ENCODE assay signal across 1 cellular context in genomic region chr11:17276236-17277023, GRCh38.
TF ChIP-seq lines count a peak whose summit lies in the region.

Gene NUCB2, plus strand, starts transcription at chr11:17276739. Its CDS starts 18,585 bp downstream, at chr11:17295324.

TF ChIP-seq in HepG2, 621 proteins besides CTCF, POLR2A, EP300 and RAD21 (continued from another document and continues in another):
- no peak for TF ChIP-seq ZNF512B (CRISPR knock-in tag; IDR thresholded peaks at IDR 0.05; ENCODE audit: borderline replicate concordance)
- TF ChIP-seq MLLT10 (CRISPR knock-in tag; IDR thresholded peaks at IDR 0.05), result no peak
- TF ChIP-seq ZNF562 (CRISPR knock-in tag; IDR thresholded peaks at IDR 0.05; ENCODE audit: borderline replicate concordance), result no peak
- peak; percentile 42; the same call in 1 of the 2 replicates for TF ChIP-seq SP5 (CRISPR knock-in tag; IDR thresholded peaks at IDR 0.05; ENCODE audit: borderline replicate concordance, low read depth)
- TF ChIP-seq ZNF639 (CRISPR knock-in tag; conservative IDR thresholded peaks at IDR 0.05), result no peak
- peak; percentile 83; the same call in 1 of the 2 replicates for TF ChIP-seq KDM2A (CRISPR knock-in tag; IDR thresholded peaks at IDR 0.05; ENCODE audit: borderline replicate concordance, low read depth)
- TF ChIP-seq ATF3 (CRISPR knock-in tag; IDR thresholded peaks at IDR 0.05), result no peak; the same call in 1 of the 2 replicates
- TF ChIP-seq ZNF121 (CRISPR knock-in tag; IDR thresholded peaks at IDR 0.05), result no peak
- no peak for TF ChIP-seq REXO4 (CRISPR knock-in tag; IDR thresholded peaks at IDR 0.05; ENCODE audit: borderline replicate concordance)
- TF ChIP-seq ZBTB10 (CRISPR knock-in tag; IDR thresholded peaks at IDR 0.05; ENCODE audit: borderline replicate concordance), result no peak
- TF ChIP-seq NCOA1 (CRISPR knock-in tag; IDR thresholded peaks at IDR 0.05), result no peak
- no peak for TF ChIP-seq JDP2 (CRISPR knock-in tag; IDR thresholded peaks at IDR 0.05; ENCODE audit: borderline replicate concordance)
- no peak for TF ChIP-seq ZC3H4 (CRISPR knock-in tag; IDR thresholded peaks at IDR 0.05; ENCODE audit: borderline replicate concordance)
- TF ChIP-seq ZBTB3 (CRISPR knock-in tag; IDR thresholded peaks at IDR 0.05; ENCODE audit: borderline replicate concordance, low read depth), result no peak
- TF ChIP-seq ZNF713 (CRISPR knock-in tag; IDR thresholded peaks at IDR 0.05), result 0 out of 2 replicates have a peak, but pooled peaks have one; percentile 25
- TF ChIP-seq ZNF776 (CRISPR knock-in tag; IDR thresholded peaks at IDR 0.05), result peak; percentile 75; the same call in 1 of the 2 replicates
- no peak for TF ChIP-seq BRCA1 (CRISPR knock-in tag; IDR thresholded peaks at IDR 0.05)
- no peak; the same call in 1 of the 2 replicates for TF ChIP-seq ESRRA (CRISPR knock-in tag; IDR thresholded peaks at IDR 0.05; ENCODE audit: low read depth)
- TF ChIP-seq ZNF567 (CRISPR knock-in tag; IDR thresholded peaks at IDR 0.05; ENCODE audit: borderline replicate concordance), result no peak
- no peak for TF ChIP-seq GTF2F1 (IDR thresholded peaks at IDR 0.05; ENCODE audit: low read length)
- no peak; the same call in 1 of the 2 replicates for TF ChIP-seq ZSCAN20 (CRISPR knock-in tag; IDR thresholded peaks at IDR 0.05; ENCODE audit: borderline replicate concordance)
- TF ChIP-seq ZNF547 (CRISPR knock-in tag; IDR thresholded peaks at IDR 0.05), result peak; percentile 84; the same call in 1 of the 2 replicates
- TF ChIP-seq CBFB (CRISPR knock-in tag; IDR thresholded peaks at IDR 0.05), result peak; percentile 44; the same call in 1 of the 2 replicates
- TF ChIP-seq SAFB2 (CRISPR knock-in tag; IDR thresholded peaks at IDR 0.05; ENCODE audit: borderline replicate concordance, low read depth), result no peak; the same call in none of the 2 replicates
- no peak for TF ChIP-seq FOXM1 (CRISPR knock-in tag; IDR thresholded peaks at IDR 0.05)
- no peak for TF ChIP-seq ELK4 (CRISPR knock-in tag; IDR thresholded peaks at IDR 0.05; ENCODE audit: borderline replicate concordance)
- no peak for TF ChIP-seq ZSCAN12 (CRISPR knock-in tag; IDR thresholded peaks at IDR 0.05)
- TF ChIP-seq EEA1 (CRISPR knock-in tag; IDR thresholded peaks at IDR 0.05; ENCODE audit: borderline replicate concordance), result no peak; the same call in 1 of the 2 replicates
- no peak for TF ChIP-seq POLR2AphosphoS2 (IDR thresholded peaks at IDR 0.05; ENCODE audit: low read depth, low read length)
- TF ChIP-seq DRAP1 (CRISPR knock-in tag; IDR thresholded peaks at IDR 0.05), result peak; percentile 67; the same call in 1 of the 2 replicates
- no peak; the same call in 1 of the 2 replicates for TF ChIP-seq IRF1 (CRISPR knock-in tag; IDR thresholded peaks at IDR 0.05; ENCODE audit: low read depth)
- no peak for TF ChIP-seq KDM6A (CRISPR knock-in tag; IDR thresholded peaks at IDR 0.05; ENCODE audit: low read depth)
- no peak; the same call in 1 of the 2 replicates for TF ChIP-seq HNF4A (CRISPR knock-in tag; IDR thresholded peaks at IDR 0.05)
- TF ChIP-seq EHMT2 (IDR thresholded peaks at IDR 0.05; ENCODE audit: borderline replicate concordance, low read depth, low read length), result no peak
- peak; percentile 75 for TF ChIP-seq RBM22 (optimal IDR thresholded peaks at IDR 0.05; ENCODE audit: low read length)
- TF ChIP-seq KMT2A (CRISPR knock-in tag; IDR thresholded peaks at IDR 0.05), result peak; percentile 83; the same call in 1 of the 2 replicates
- peak; percentile 64; the same call in 1 of the 2 replicates for TF ChIP-seq ZNF225 (CRISPR knock-in tag; IDR thresholded peaks at IDR 0.05)
- TF ChIP-seq MED1 (CRISPR knock-in tag; IDR thresholded peaks at IDR 0.05), result peak; percentile 54; the same call in 1 of the 2 replicates
- 0 out of 2 replicates have a peak, but pooled peaks have one; percentile 76 for TF ChIP-seq ZNF879 (CRISPR knock-in tag; IDR thresholded peaks at IDR 0.05)
- no peak for TF ChIP-seq SMC3 (IDR thresholded peaks at IDR 0.05; ENCODE audit: low read length)
- TF ChIP-seq SMAD3 (CRISPR knock-in tag; IDR thresholded peaks at IDR 0.05), result no peak
- 0 out of 2 replicates have a peak, but pooled peaks have one; percentile 3 for TF ChIP-seq CEBPG (CRISPR knock-in tag; IDR thresholded peaks at IDR 0.05)
- no peak for TF ChIP-seq BCL6 (CRISPR knock-in tag; IDR thresholded peaks at IDR 0.05)
- TF ChIP-seq ZFAT (CRISPR knock-in tag; conservative IDR thresholded peaks at IDR 0.05), result no peak
- TF ChIP-seq PHF20 (CRISPR knock-in tag; IDR thresholded peaks at IDR 0.05), result no peak; the same call in none of the 2 replicates
- TF ChIP-seq ZSCAN9 (CRISPR knock-in tag; IDR thresholded peaks at IDR 0.05; ENCODE audit: borderline replicate concordance), result no peak
- TF ChIP-seq ZNF333 (CRISPR knock-in tag; IDR thresholded peaks at IDR 0.05; ENCODE audit: borderline replicate concordance), result no peak; the same call in 1 of the 2 replicates
- peak; percentile 29; the same call in 1 of the 2 replicates for TF ChIP-seq RXRA (CRISPR knock-in tag; IDR thresholded peaks at IDR 0.05)
- TF ChIP-seq ZMYM3 (CRISPR knock-in tag; IDR thresholded peaks at IDR 0.05), result no peak; the same call in 1 of the 2 replicates
- no peak for TF ChIP-seq ZNF160 (CRISPR knock-in tag; IDR thresholded peaks at IDR 0.05)
- no peak for TF ChIP-seq NFRKB (IDR thresholded peaks at IDR 0.05)
- TF ChIP-seq ZNF646 (CRISPR knock-in tag; IDR thresholded peaks at IDR 0.05), result peak; percentile 14; the same call in 1 of the 2 replicates
- no peak; the same call in 1 of the 2 replicates for TF ChIP-seq ZNF670 (CRISPR knock-in tag; IDR thresholded peaks at IDR 0.05; ENCODE audit: borderline replicate concordance)
- TF ChIP-seq ZNF619 (CRISPR knock-in tag; IDR thresholded peaks at IDR 0.05), result no peak
- TF ChIP-seq SIN3B (IDR thresholded peaks at IDR 0.05; ENCODE audit: low read length), result no peak
- peak; percentile 36; the same call in 1 of the 2 replicates for TF ChIP-seq MEIS2 (CRISPR knock-in tag; IDR thresholded peaks at IDR 0.05)
